In genomic region chr20:60262967-60263603, GRCh38 we compare ENCODE assay signal across 9 cellular contexts.
DNase-seq lines count a peak whose midpoint lies in the region; ATAC-seq and TF ChIP-seq lines count a peak whose summit lies in the region.
"Had no signal": no experiment of that assay in that cellular context is flagged by ENCODE, and none has a peak within 500 bp of the region (broad histone marks: within the 10 kb centered on the region; RNA-seq: fewer than 3 reads in every experiment).

No MANE protein-coding gene starts in this region.

- H3K4me1 Mint-ChIP-seq in central memory CD8-positive, alpha-beta T cell = no peaks in the 10 kb centered on the region
- peaks cover 14% of the 10 kb centered on the region for H3K4me1 Mint-ChIP-seq in neural progenitor cell
- H3K4me1 Mint-ChIP-seq: IgD-negative memory B cell had no signal

- H3K27me3 Mint-ChIP-seq in central memory CD8-positive, alpha-beta T cell = no peaks in the 10 kb centered on the region
- peaks cover 17% of the 10 kb centered on the region for H3K27me3 Mint-ChIP-seq in neural progenitor cell (ENCODE audit: insufficient read depth, low read depth)
- H3K27me3 Mint-ChIP-seq: IgD-negative memory B cell had no signal

- H4K20me1 ChIP-seq in neural progenitor cell (ENCODE audit: low read depth) = no peaks in the 10 kb centered on the region

- H3K4me3 ChIP-seq in neural progenitor cell = no peak overlapping the region

- no peak overlapping the region for H3K4me2 ChIP-seq in neural progenitor cell

- DNase-seq in COLO829 (ENCODE audit: low spot score) = peak; percentile 63
- peak; percentile 15 for DNase-seq in HT1080 (ENCODE audit: low read depth)
- peak; percentile 37 for DNase-seq in UCSD-AML1 (lab: John Stamatoyannopoulos, UW; ENCODE audit: unreplicated experiment)
- DNase-seq in central memory CD8-positive, alpha-beta T cell (ENCODE audit: low spot score in 2 of 2) = peak; percentile 25 to 36
- DNase-seq in neural progenitor cell (ENCODE audit: low spot score) = peak; percentile 54
- DNase-seq in NCI-H1105 (lab: John Stamatoyannopoulos, UW) = no peak
- DNase-seq in retina = no peak
- no peak for DNase-seq in AG08396 (ENCODE audit: low spot score)

- no peak overlapping the region for H3K27ac ChIP-seq in neural progenitor cell

- H3K9me3 Mint-ChIP-seq in central memory CD8-positive, alpha-beta T cell = no peaks in the 10 kb centered on the region
- H3K9me3 Mint-ChIP-seq in neural progenitor cell = no peaks in the 10 kb centered on the region

- no peak overlapping the region for H2AFZ ChIP-seq in neural progenitor cell (replicated peaks)

- no peaks in the 10 kb centered on the region for H3K36me3 ChIP-seq in neural progenitor cell

- H3K79me2 ChIP-seq in neural progenitor cell (ENCODE audit: low read depth) = no peaks in the 10 kb centered on the region

- H3K27me3 ChIP-seq in neural progenitor cell = no peaks in the 10 kb centered on the region

- no peak overlapping the region for H3K4me3 Mint-ChIP-seq in central memory CD8-positive, alpha-beta T cell
- H3K4me3 Mint-ChIP-seq in neural progenitor cell = no peak overlapping the region
- H3K4me3 Mint-ChIP-seq: IgD-negative memory B cell had no signal

- no peak for ATAC-seq in central memory CD8-positive, alpha-beta T cell (replicated peaks; ENCODE audit: extremely low read depth, poor library complexity, severe bottlenecking)

- no peaks in the 10 kb centered on the region for H3K4me1 ChIP-seq in neural progenitor cell

- no peaks in the 10 kb centered on the region for H3K36me3 Mint-ChIP-seq in central memory CD8-positive, alpha-beta T cell (ENCODE audit: insufficient read depth)
- no peaks in the 10 kb centered on the region for H3K36me3 Mint-ChIP-seq in neural progenitor cell
- H3K36me3 Mint-ChIP-seq: IgD-negative memory B cell had no signal

- peak; percentile 81 for TF ChIP-seq CTCF in neural progenitor cell (IDR thresholded peaks at IDR 0.05)

- H3F3A ChIP-seq in neural progenitor cell (ENCODE audit: low read depth) = no peaks in the 10 kb centered on the region

- H3K27ac Mint-ChIP-seq in central memory CD8-positive, alpha-beta T cell (ENCODE audit: low read depth) = no peak overlapping the region
- no peak overlapping the region for H3K27ac Mint-ChIP-seq in neural progenitor cell
- H3K27ac Mint-ChIP-seq: IgD-negative memory B cell had no signal

- no peaks in the 10 kb centered on the region for H3K9me3 ChIP-seq in neural progenitor cell (ENCODE audit: low read depth)

- no peak overlapping the region for H3K9ac ChIP-seq in neural progenitor cell

Comparison
In these comparisons a context has a peak if more than half of its experiments do, and no peak if none do; other contexts are left out.
1. DNase-seq: peak in COLO829 (single experiment), HT1080 (single experiment), UCSD-AML1 (single experiment), central memory CD8-positive, alpha-beta T cell (2 of 2) and neural progenitor cell (single experiment); none in NCI-H1105 (single experiment), retina (single experiment) and AG08396 (single experiment).